ENCODE assay signal across 13 cellular contexts in genomic region chr3:147298511-147298982, GRCh38.
DNase-seq lines count a peak whose midpoint lies in the region; ATAC-seq, FAIRE-seq and TF ChIP-seq lines count a peak whose summit lies in the region.
"Had no signal": no experiment of that assay in that cellular context is flagged by ENCODE, and none has a peak within 500 bp of the region (broad histone marks: within the 10 kb centered on the region; RNA-seq: fewer than 3 reads in every experiment).

No MANE protein-coding gene starts in this region.

- no peaks in the 10 kb centered on the region for H3K4me1 ChIP-seq in A549

- FAIRE-seq in A549 (lab: Jason Lieb, UNC) = no peak

- TF ChIP-seq CTCF in A549 (IDR thresholded peaks at IDR 0.05) (no peak), HFF-Myc (IDR thresholded peaks at IDR 0.05; ENCODE audit: low read depth, low read length, missing control alignments) (no peak)

- no peaks in the 10 kb centered on the region for H3K9me3 ChIP-seq in A549

- no peak for TF ChIP-seq EP300 in A549 (IDR thresholded peaks at IDR 0.05)

- no peak for TF ChIP-seq POLR2A in A549 (IDR thresholded peaks at IDR 0.05; ENCODE audit: low read length)

- DNase-seq in A549 (ENCODE audit: low read depth in 1 of 2, low spot score in 1 of 2) (peak; percentile 3 to 72), HFF-Myc (ENCODE audit: extremely low read depth, low read depth) (peak; percentile 96), amniotic epithelial cell (ENCODE audit: low read depth) (peak; percentile 99), inferior parietal cortex (ENCODE audit: extremely low spot score) (peak; percentile 21), OCI-M1 (lab: John Stamatoyannopoulos, UW) (no peak)
- DNase-seq in activated CD4-positive, alpha-beta T cell treated with anti-CD3 and anti-CD28 coated beads for 4 hours = no peak
- no peak for DNase-seq in stimulated activated naive CD4-positive, alpha-beta T cell (lab: John Stamatoyannopoulos, UW)
- DNase-seq: activated CD8-positive, alpha-beta T cell treated with anti-CD3 and anti-CD28 coated beads for 36 hours; CD8-positive, alpha-beta memory T cell; NCI-H446 treated with DMSO at 0.1 percent for 48 hours; nephron progenitor cell had no signal

- H3K27ac ChIP-seq in A549 = no peak overlapping the region

- H3K4me2 ChIP-seq in A549 = peak overlapping the region; percentile 35

- ATAC-seq in A549 (peak; percentile 64 to 73; a peak in 5 of 6 replicates), GM21717 (IDR thresholded peaks at IDR 0.05; ENCODE audit: unreplicated experiment) (no peak)
- ATAC-seq: activated CD8-positive, alpha-beta T cell treated with anti-CD3 and anti-CD28 coated beads for 36 hours; stimulated activated effector memory CD8-positive, alpha-beta T cell treated with anti-CD3 and anti-CD28 coated beads, Interleukin-12 subunit alpha, Interleukin-12 subunit beta, amount 100 ng/mL, for 72 hours had no signal

- no peak for TF ChIP-seq RAD21 in A549 (conservative IDR thresholded peaks at IDR 0.05 in 1 of 2, IDR thresholded peaks at IDR 0.05 in 1 of 2)

- 9% methylated on average over 4 of the region's 4 CpGs for WGBS in A549 (ENCODE audit: missing lambda C conversion rate)

- POLR2A ChIA-PET in A549 (lab: Yijun Ruan, JAX) = no interaction called here

- H3K4me3 ChIP-seq in A549 (no peak overlapping the region), HFF-Myc (replicated peaks; ENCODE audit: low read depth, low read length) (no peak overlapping the region; the same call in 1 of the 2 replicates)

- CTCF ChIA-PET in A549 (lab: Yijun Ruan, JAX) = interaction anchor here (0.6 kb wide), 1 partner anchor 491 kb away, joined by 4 read pairs; no protein-coding TSS in a partner anchor

TF ChIP-seq in A549, 52 proteins besides CTCF, POLR2A, EP300 and RAD21:
- TF ChIP-seq TP53 (CRISPR knock-in tag; IDR thresholded peaks at IDR 0.05) (no peak), RNF2 (IDR thresholded peaks at IDR 0.05; ENCODE audit: borderline replicate concordance, low read depth) (no peak), FOSL2 (IDR thresholded peaks at IDR 0.05) (no peak), FOSL2 (CRISPR knock-in tag; IDR thresholded peaks at IDR 0.05) (no peak; the same call in 1 of the 2 replicates), USF2 (IDR thresholded peaks at IDR 0.05) (no peak), GATA3 (IDR thresholded peaks at IDR 0.05; ENCODE audit: borderline replicate concordance) (no peak), RCOR1 (IDR thresholded peaks at IDR 0.05; ENCODE audit: low read depth, low read length) (no peak), HDAC2 (IDR thresholded peaks at IDR 0.05) (no peak), TFCP2L1 (CRISPR knock-in tag; IDR thresholded peaks at IDR 0.05) (no peak), BCL3 (IDR thresholded peaks at IDR 0.05) (no peak)
- TF ChIP-seq, protein P1, sequence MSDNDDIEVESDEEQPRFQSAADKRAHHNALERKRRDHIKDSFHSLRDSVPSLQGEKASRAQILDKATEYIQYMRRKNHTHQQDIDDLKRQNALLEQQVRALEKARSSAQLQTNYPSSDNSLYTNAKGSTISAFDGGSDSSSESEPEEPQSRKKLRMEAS (IDR thresholded peaks at IDR 0.05) = no peak

Comparison
In these comparisons a context has a peak if more than half of its experiments do, and no peak if none do; other contexts are left out.
1. DNase-seq: peak in A549 (2 of 2), HFF-Myc (single experiment), amniotic epithelial cell (single experiment) and inferior parietal cortex (single experiment); none in OCI-M1 (single experiment), activated CD4-positive, alpha-beta T cell treated with anti-CD3 and anti-CD28 coated beads for 4 hours (0 of 2) and stimulated activated naive CD4-positive, alpha-beta T cell (0 of 6).